29 cellular contexts compared by ENCODE assay signal in the genomic region with DNA sequence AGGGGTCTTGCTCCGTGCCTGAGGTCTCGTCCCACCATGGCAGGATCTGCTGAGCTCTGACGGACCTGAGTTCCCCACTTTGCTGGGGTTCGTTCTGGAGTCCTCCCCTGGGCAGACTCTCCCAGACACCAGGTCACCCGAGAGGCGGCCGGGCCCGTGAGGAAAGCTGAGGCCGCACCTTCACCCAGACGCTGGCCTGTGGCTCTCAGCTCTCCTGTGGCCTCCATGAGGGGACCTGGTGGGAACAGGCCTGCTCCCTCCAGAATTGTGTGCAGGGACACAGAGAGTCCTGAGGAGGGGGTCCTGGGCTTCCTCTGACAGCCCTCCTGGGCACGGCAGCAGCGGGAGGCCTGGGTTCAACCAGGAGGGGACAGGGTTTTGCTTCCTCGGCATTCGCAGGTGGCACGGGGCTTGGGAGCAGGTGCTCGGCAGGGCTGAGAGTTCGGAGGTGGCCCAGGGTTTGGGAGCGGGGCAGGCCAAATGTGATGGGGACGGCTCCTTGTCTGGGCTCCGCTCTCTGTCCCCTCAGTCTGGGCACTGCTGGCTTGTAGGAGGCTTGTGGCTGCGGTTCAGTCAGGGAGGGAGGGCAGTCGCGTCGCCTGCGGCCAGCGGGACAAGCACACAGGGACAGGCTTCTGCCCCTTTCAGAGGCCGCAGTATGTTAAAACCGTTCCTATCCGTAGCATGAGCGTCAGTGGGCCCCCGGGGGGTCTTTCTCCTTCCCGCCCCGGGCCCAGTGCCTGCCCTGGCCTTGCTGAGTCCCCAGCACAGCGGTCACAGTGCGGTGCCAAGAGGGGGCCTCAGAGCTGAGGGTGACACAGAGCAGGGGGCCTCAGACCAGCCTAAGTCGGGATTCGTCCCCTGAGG. TPM values are rescaled to one million over a fixed set of nuclear protein-coding genes. Genes with fewer than 3 reads are reported as not detected.
A peak's percentile ranks its signal among the peaks of the same experiment; 100 is the strongest.
DNase-seq lines count a peak whose midpoint lies in the region; ATAC-seq and TF ChIP-seq lines count a peak whose summit lies in the region.
"Had no signal": no experiment of that assay in that cellular context is flagged by ENCODE, and none has a peak within 500 bp of the region (broad histone marks: within the 10 kb centered on the region; RNA-seq: fewer than 3 reads in every experiment).

No MANE protein-coding gene starts in this region.

- no peaks in the 10 kb centered on the region for H3K27me3 ChIP-seq in endodermal cell (ENCODE audit: control insufficient read depth, insufficient read depth, low read length, poor library complexity, severe bottlenecking)

- CTCF ChIA-PET in T-cell (lab: Charles Lee), result no interaction called here
- CTCF ChIA-PET in GM10248 (lab: Yijun Ruan, JAX), result no interaction called here

- no peak overlapping the region for H3K4me3 ChIP-seq in endodermal cell (ENCODE audit: low read length)
- H3K4me3 ChIP-seq: GM12878, lung, prostate gland, sigmoid colon, suprapubic skin had no signal

- H3K36me3 Mint-ChIP-seq in activated naive CD8-positive, alpha-beta T cell, result no peaks in the 10 kb centered on the region
- H3K36me3 Mint-ChIP-seq in activated naive CD8-positive, alpha-beta T cell treated with anti-CD3 and anti-CD28 coated beads for 36 hours, result peaks cover 4% of the 10 kb centered on the region
- H3K36me3 Mint-ChIP-seq in T-cell (peaks cover 10% of the 10 kb centered on the region), endodermal cell (ENCODE audit: low read depth) (peaks cover 9% of the 10 kb centered on the region)
- peaks cover 18% of the 10 kb centered on the region in 2 donors for H3K36me3 Mint-ChIP-seq in stimulated activated naive B cell treated with anti-CD40 and anti-IgM and Interleukin-4, amounts not matched to agents 10 μg/mL and 1 μg/mL and 100 μg/mL, for 72 hours
- H3K36me3 Mint-ChIP-seq: brain had no signal

- TF ChIP-seq CTCF in endodermal cell (conservative IDR thresholded peaks at IDR 0.05) (no peak), GM10248 (IDR thresholded peaks at IDR 0.05; ENCODE audit: control extremely low read depth, extremely low read depth, low read depth, missing control alignments) (no peak)

- H3K9me3 Mint-ChIP-seq in activated naive CD8-positive, alpha-beta T cell (ENCODE audit: low read depth), result no peaks in the 10 kb centered on the region
- no peaks in the 10 kb centered on the region for H3K9me3 Mint-ChIP-seq in activated naive CD8-positive, alpha-beta T cell treated with anti-CD3 and anti-CD28 coated beads for 36 hours
- no peaks in the 10 kb centered on the region for H3K9me3 Mint-ChIP-seq in T-cell
- H3K9me3 Mint-ChIP-seq in endodermal cell, result no peaks in the 10 kb centered on the region
- no peaks in the 10 kb centered on the region for H3K9me3 Mint-ChIP-seq in stimulated activated naive B cell treated with anti-CD40 and anti-IgM and Interleukin-4, amounts not matched to agents 10 μg/mL and 1 μg/mL and 100 μg/mL, for 72 hours
- H3K9me3 Mint-ChIP-seq: activated T-helper 2 cell treated with anti-CD3 and anti-CD28 coated beads, Interferon-gamma antibody, Interleukin-2, Interleukin-4, amounts not matched to agents 10 μg/mL and 5 μg/mL and 100 μg/mL, durations not matched to agents 14 hours and 24 hours and 36 hours; brain; CD14-positive monocyte; neural crest cell had no signal

- ATAC-seq in T-cell (replicated peaks in 1 of 4), result no peak
- no peak for ATAC-seq in stimulated activated naive B cell treated with anti-CD40 and anti-IgM and Interleukin-4, amounts not matched to agents 10 μg/mL and 1 μg/mL and 100 μg/mL, for 72 hours (replicated peaks)
- ATAC-seq in HG03439 (IDR thresholded peaks at IDR 0.05; ENCODE audit: unreplicated experiment), result no peak
- ATAC-seq: GM12878 had no signal

- POLR2A ChIA-PET in T-cell (lab: Charles Lee) (no interaction called here), GM10248 (lab: Yijun Ruan, JAX) (no interaction called here)

- no peak overlapping the region for H3K9ac ChIP-seq in endodermal cell (ENCODE audit: extremely low read depth, low read length, poor library complexity, severe bottlenecking)

- H3K9me3 ChIP-seq in endodermal cell (ENCODE audit: control insufficient read depth, low read length), result no peaks in the 10 kb centered on the region
- H3K9me3 ChIP-seq: prostate gland, sigmoid colon, suprapubic skin had no signal

- peaks cover 45% of the 10 kb centered on the region for H3K4me1 Mint-ChIP-seq in activated naive CD8-positive, alpha-beta T cell (ENCODE audit: low read depth)
- H3K4me1 Mint-ChIP-seq in activated naive CD8-positive, alpha-beta T cell treated with anti-CD3 and anti-CD28 coated beads for 36 hours, result peaks cover 33% of the 10 kb centered on the region
- H3K4me1 Mint-ChIP-seq in T-cell, result peaks cover 50 to 61% (median 61%) of the 10 kb centered on the region in 3 donors
- H3K4me1 Mint-ChIP-seq in endodermal cell, result no peaks in the 10 kb centered on the region
- H3K4me1 Mint-ChIP-seq in stimulated activated naive B cell treated with anti-CD40 and anti-IgM and Interleukin-4, amounts not matched to agents 10 μg/mL and 1 μg/mL and 100 μg/mL, for 72 hours, result peaks cover 18 to 53% of the 10 kb centered on the region in 2 donors
- H3K4me1 Mint-ChIP-seq: brain, neural crest cell had no signal

- WGBS in endodermal cell (ENCODE audit: insufficient coverage in 1 of 2, insufficient read length in 1 of 2), 2 experiments, result 87 to 91% methylated on average over 25 to 37 of the region's 37 CpGs

- DNase-seq in activated naive CD8-positive, alpha-beta T cell treated with anti-CD3 and anti-CD28 coated beads for 36 hours, result no peak
- DNase-seq in T-cell, result no peak
- no peak for DNase-seq in endodermal cell
- no peak for DNase-seq in stimulated activated naive B cell treated with anti-CD40 and anti-IgM and Interleukin-4, amounts not matched to agents 10 μg/mL and 1 μg/mL and 100 μg/mL, for 72 hours
- no peak for DNase-seq in GM10248 (ENCODE audit: extremely low spot score)
- DNase-seq: activated CD8-positive, alpha-beta memory T cell treated with anti-CD3 and anti-CD28 coated beads, Interleukin-2, amount 50 U/mL, for 4 hours; effector CD4-positive, alpha-beta T cell; head of caudate nucleus; kidney glomerular epithelial cell; MV-4-11; NCI-H1436 treated with DMSO at 0.1 percent for 48 hours; NCI-H345; NCI-H748 treated with DMSO at 0.1 percent for 48 hours; sigmoid colon; stimulated activated CD4-positive, alpha-beta T cell treated with anti-CD3 and anti-CD28 coated beads, Interleukin-4, amount 100 ng/mL, for 4 hours; stimulated activated naive CD4-positive, alpha-beta T cell had no signal

- peak overlapping the region; percentile 61 for H3K27ac Mint-ChIP-seq in activated naive CD8-positive, alpha-beta T cell
- no peak overlapping the region for H3K27ac Mint-ChIP-seq in activated naive CD8-positive, alpha-beta T cell treated with anti-CD3 and anti-CD28 coated beads for 36 hours
- H3K27ac Mint-ChIP-seq in T-cell (peak overlapping the region; percentile 80 to 82), endodermal cell (peak overlapping the region; percentile 55)
- H3K27ac Mint-ChIP-seq in stimulated activated naive B cell treated with anti-CD40 and anti-IgM and Interleukin-4, amounts not matched to agents 10 μg/mL and 1 μg/mL and 100 μg/mL, for 72 hours, result peak overlapping the region; percentile 39
- H3K27ac Mint-ChIP-seq: activated T-helper 2 cell treated with anti-CD3 and anti-CD28 coated beads, Interferon-gamma antibody, Interleukin-2, Interleukin-4, amounts not matched to agents 10 μg/mL and 5 μg/mL and 100 μg/mL, durations not matched to agents 14 hours and 24 hours and 36 hours; brain had no signal

- H3K4me1 ChIP-seq in endodermal cell (ENCODE audit: control insufficient read depth, insufficient read depth, low read length), result no peaks in the 10 kb centered on the region
- H3K4me1 ChIP-seq: prostate gland, sigmoid colon had no signal

- H3K27ac ChIP-seq in endodermal cell (ENCODE audit: low read depth, low read length), result no peak overlapping the region
- H3K27ac ChIP-seq: prostate gland, RWPE1, sigmoid colon, suprapubic skin had no signal

- no peaks in the 10 kb centered on the region for H3K36me3 ChIP-seq in endodermal cell (ENCODE audit: control insufficient read depth, insufficient read depth, low read length)
- H3K36me3 ChIP-seq: prostate gland had no signal

- no peaks in the 10 kb centered on the region for H3K27me3 Mint-ChIP-seq in activated naive CD8-positive, alpha-beta T cell
- H3K27me3 Mint-ChIP-seq in activated naive CD8-positive, alpha-beta T cell treated with anti-CD3 and anti-CD28 coated beads for 36 hours, result no peaks in the 10 kb centered on the region
- H3K27me3 Mint-ChIP-seq in T-cell (peaks cover 0 to 2% of the 10 kb centered on the region in 2 donors), endodermal cell (ENCODE audit: insufficient read depth) (peaks cover 9% of the 10 kb centered on the region)
- no peaks in the 10 kb centered on the region for H3K27me3 Mint-ChIP-seq in stimulated activated naive B cell treated with anti-CD40 and anti-IgM and Interleukin-4, amounts not matched to agents 10 μg/mL and 1 μg/mL and 100 μg/mL, for 72 hours

- H3K4me3 Mint-ChIP-seq in activated naive CD8-positive, alpha-beta T cell, result no peak overlapping the region
- H3K4me3 Mint-ChIP-seq in activated naive CD8-positive, alpha-beta T cell treated with anti-CD3 and anti-CD28 coated beads for 36 hours, result no peak overlapping the region
- H3K4me3 Mint-ChIP-seq in T-cell (peak overlapping the region in 1 of 3 donors; percentile 48), endodermal cell (no peak overlapping the region)
- H3K4me3 Mint-ChIP-seq in stimulated activated naive B cell treated with anti-CD40 and anti-IgM and Interleukin-4, amounts not matched to agents 10 μg/mL and 1 μg/mL and 100 μg/mL, for 72 hours, result no peak overlapping the region
- H3K4me3 Mint-ChIP-seq: brain, CD14-positive monocyte, neural crest cell had no signal

RNA-seq across cellular contexts. Expression of gene SNAI3, which starts 8.1 kb away (rescaled TPM):
- 1 to 10 TPM; 2.0 to 2.2 TPM for total RNA-seq in activated naive CD8-positive, alpha-beta T cell treated with anti-CD3 and anti-CD28 coated beads for 36 hours
- total RNA-seq in T-cell, result 10 to 100 TPM in 3 of 5 donors, 1 to 10 TPM in 2; 5.2 to 20.4 (median 17.2) TPM
- total RNA-seq in endodermal cell, result 1 to 10 TPM in 1 of 2 donors, under 1 TPM in 1; 0.77 to 2.1 TPM
- 0.75 TPM for polyA plus RNA-seq in endodermal cell (2013, experiment 1 of 2)
- 0.46 TPM for polyA plus RNA-seq in endodermal cell (2013, experiment 2 of 2)
- total RNA-seq: neural crest cell, SK-MEL-5, urinary bladder had no signal

RNA-seq across cellular contexts. Expression of gene RNF166, which starts 11.8 kb away (rescaled TPM):
- 10 to 100 TPM; 58.7 to 59.0 TPM for total RNA-seq in activated naive CD8-positive, alpha-beta T cell treated with anti-CD3 and anti-CD28 coated beads for 36 hours
- total RNA-seq in T-cell, result 100 to 1,000 TPM; 246 to 369 (median 264) TPM
- 10 to 100 TPM; 24.2 to 27.2 TPM for total RNA-seq in endodermal cell
- 37.1 TPM for polyA plus RNA-seq in endodermal cell (2013, experiment 1 of 2)
- 29.8 TPM for polyA plus RNA-seq in endodermal cell (2013, experiment 2 of 2)

RNA-seq across cellular contexts. Expression of gene CTU2, which starts 11.8 kb away (rescaled TPM):
- total RNA-seq in activated naive CD8-positive, alpha-beta T cell treated with anti-CD3 and anti-CD28 coated beads for 36 hours, result 10 to 100 TPM; 59.7 to 62.7 TPM
- total RNA-seq in T-cell (10 to 100 TPM; 30.1 to 39.5 (median 38.6) TPM), endodermal cell (10 to 100 TPM; 16.7 to 24.3 TPM)
- 20.6 TPM for polyA plus RNA-seq in endodermal cell (2013, experiment 1 of 2)
- 14.3 TPM for polyA plus RNA-seq in endodermal cell (2013, experiment 2 of 2)

RNA-seq across cellular contexts. Expression of gene MVD, which starts 31.6 kb away (rescaled TPM):
- 10 to 100 TPM; 53.3 to 56.6 TPM for total RNA-seq in activated naive CD8-positive, alpha-beta T cell treated with anti-CD3 and anti-CD28 coated beads for 36 hours
- total RNA-seq in T-cell, result 10 to 100 TPM; 52.3 to 81.4 (median 63.4) TPM
- total RNA-seq in endodermal cell, result 10 to 100 TPM; 79.8 to 81.4 TPM
- 111 TPM for polyA plus RNA-seq in endodermal cell (2013, experiment 1 of 2)
- polyA plus RNA-seq in endodermal cell (2013, experiment 2 of 2), result 106 TPM

RNA-seq across cellular contexts. Expression of gene CYBA, which starts 43.6 kb away (rescaled TPM):
- 100 to 1,000 TPM; 197 to 204 TPM for total RNA-seq in activated naive CD8-positive, alpha-beta T cell treated with anti-CD3 and anti-CD28 coated beads for 36 hours
- total RNA-seq in T-cell, result 100 to 1,000 TPM; 271 to 456 (median 403) TPM
- 100 to 1,000 TPM; 188 to 220 TPM for total RNA-seq in endodermal cell
- polyA plus RNA-seq in endodermal cell (2013, experiment 1 of 2), result 63.0 TPM
- 54.6 TPM for polyA plus RNA-seq in endodermal cell (2013, experiment 2 of 2)

Comparison
In these comparisons a context has a peak if more than half of its experiments do, and no peak if none do; other contexts are left out.
1. RNA of gene RNF166, which starts 11.8 kb away (total RNA-seq): 246 to 369 TPM in T-cell; 58.7 to 59.0 TPM in activated naive CD8-positive, alpha-beta T cell treated with anti-CD3 and anti-CD28 coated beads for 36 hours and 24.2 to 27.2 TPM in endodermal cell; every median in the first group is over 4 times any median in the second.